2 cellular contexts compared by ENCODE assay signal in genomic region chr7:27788438-27788837, GRCh38.
TF ChIP-seq lines count a peak whose summit lies in the region.

No MANE protein-coding gene starts in this region.

TF ChIP-seq in HepG2, 621 proteins besides CTCF, POLR2A, EP300 and RAD21:
- TF ChIP-seq MAFF (IDR thresholded peaks at IDR 0.05; ENCODE audit: low read depth, low read length) (peak; percentile 73), USF2 (IDR thresholded peaks at IDR 0.05; ENCODE audit: low read depth, low read length) (no peak), USF2 (CRISPR knock-in tag; IDR thresholded peaks at IDR 0.05; ENCODE audit: borderline replicate concordance) (no peak), MAFK (conservative IDR thresholded peaks at IDR 0.05 in 1 of 2, IDR thresholded peaks at IDR 0.05 in 1 of 2; ENCODE audit: low read length in 2 of 2) (peak; percentile 65 to 79), SP140L (CRISPR knock-in tag; IDR thresholded peaks at IDR 0.05; ENCODE audit: borderline replicate concordance) (no peak)

TF ChIP-seq in IMR-90, 13 proteins besides CTCF, POLR2A, EP300 and RAD21:
- TF ChIP-seq RCOR1 (IDR thresholded peaks at IDR 0.05; ENCODE audit: insufficient replicate concordance, low read length) (no peak), ELK1 (IDR thresholded peaks at IDR 0.05; ENCODE audit: borderline replicate concordance, low read depth, low read length) (no peak), MAFK (IDR thresholded peaks at IDR 0.05; ENCODE audit: low read depth, low read length) (peak; percentile 61), USF2 (IDR thresholded peaks at IDR 0.05; ENCODE audit: low read depth, low read length) (no peak), MAZ (IDR thresholded peaks at IDR 0.05; ENCODE audit: borderline replicate concordance, low read depth, low read length) (no peak), NFE2L2 (IDR thresholded peaks at IDR 0.05; ENCODE audit: low read depth, low read length) (no peak), SMC3 (IDR thresholded peaks at IDR 0.05; ENCODE audit: low read depth, low read length) (no peak), FOS (IDR thresholded peaks at IDR 0.05; ENCODE audit: low read depth, low read length) (no peak)
